10 cellular contexts compared by ENCODE assay signal in the genomic region with DNA sequence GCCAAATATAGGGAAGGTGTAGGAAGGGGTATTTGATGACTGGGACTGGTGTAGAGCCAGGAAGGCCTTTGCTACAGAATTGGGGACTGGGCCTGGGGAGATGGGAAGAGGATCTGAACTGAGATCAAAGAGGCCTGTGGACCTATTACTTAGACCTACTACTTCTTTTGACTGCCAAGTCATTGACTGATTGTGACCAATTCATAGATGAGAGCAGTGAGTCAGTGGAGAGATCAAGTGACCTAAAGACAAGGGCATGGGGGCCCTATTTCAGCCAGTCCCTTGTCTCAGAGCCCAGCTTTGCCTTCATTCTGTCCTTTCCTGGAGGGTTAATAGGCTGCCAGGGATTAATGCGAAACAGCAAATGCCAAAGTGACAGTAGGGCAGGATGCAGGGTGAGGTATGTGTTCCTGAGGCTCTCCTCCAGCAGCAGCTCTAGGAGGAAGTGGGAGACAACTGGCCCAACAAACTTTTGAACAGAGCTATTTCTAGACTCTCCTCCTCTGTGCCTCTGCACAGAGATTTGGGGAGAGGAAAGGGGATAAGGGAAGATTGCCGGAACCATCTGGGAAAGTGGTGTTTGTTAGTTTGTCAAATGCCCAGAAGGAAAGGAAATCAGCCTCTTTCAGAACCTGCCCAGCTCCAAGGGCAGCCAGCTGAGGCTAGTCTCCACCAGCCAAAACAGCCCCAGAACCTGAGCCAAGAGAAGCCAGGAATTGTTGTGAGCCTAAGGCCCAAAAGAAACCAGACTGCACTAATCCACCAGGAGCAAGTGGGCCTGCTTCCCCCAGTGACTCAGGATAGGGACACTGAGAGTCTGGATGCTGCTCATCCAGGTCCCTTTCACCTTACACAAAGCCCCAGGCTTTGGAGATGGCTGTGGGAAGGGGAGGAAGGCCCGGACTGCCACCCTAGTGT. TPM values are rescaled to one million over a fixed set of nuclear protein-coding genes. Genes with fewer than 3 reads are reported as not detected.
A peak's percentile ranks its signal among the peaks of the same experiment; 100 is the strongest.
DNase-seq lines count a peak whose midpoint lies in the region; ATAC-seq and TF ChIP-seq lines count a peak whose summit lies in the region.
"Had no signal": no experiment of that assay in that cellular context is flagged by ENCODE, and none has a peak within 500 bp of the region (broad histone marks: within the 10 kb centered on the region; RNA-seq: fewer than 3 reads in every experiment).

No MANE protein-coding gene starts in this region.

- TF ChIP-seq CTCF in MCF 10A (IDR thresholded peaks at IDR 0.05; ENCODE audit: unreplicated experiment) = no peak
- TF ChIP-seq CTCF in mammary epithelial cell (conservative IDR thresholded peaks at IDR 0.05 in 1 of 2, IDR thresholded peaks at IDR 0.05 in 1 of 2; ENCODE audit: extremely low read depth in 1 of 2, insufficient read depth in 1 of 2, low read depth in 1 of 2, low read length in 2 of 2) = no peak
- TF ChIP-seq CTCF in endothelial cell (IDR thresholded peaks at IDR 0.05; ENCODE audit: unreplicated experiment) = no peak
- no peak for TF ChIP-seq CTCF in nephron (IDR thresholded peaks at IDR 0.05; ENCODE audit: unreplicated experiment in 3 of 3)

- H3K9me3 Mint-ChIP-seq in MCF 10A (ENCODE audit: unreplicated experiment) = no peaks in the 10 kb centered on the region
- no peaks in the 10 kb centered on the region for H3K9me3 Mint-ChIP-seq in endothelial cell (ENCODE audit: unreplicated experiment)
- H3K9me3 Mint-ChIP-seq in nephron = no peaks in the 10 kb centered on the region

- H2AFZ ChIP-seq in mammary epithelial cell (ENCODE audit: low read depth, low read length) = no peak overlapping the region

- BruUV-seq in MCF 10A (replicated peaks; lab: Mats Ljungman, UMichigan) (no TSS peak), mammary epithelial cell (replicated peaks; lab: Mats Ljungman, UMichigan) (no TSS peak)

- WGBS in mammary epithelial cell (ENCODE audit: low coverage, missing lambda C conversion rate) = 46% methylated on average over 3 of the region's 3 CpGs
- WGBS in aorta, 2 donors = 21 to 31% methylated on average over 3 of the region's 3 CpGs

- peak; percentile 26 for ATAC-seq in aorta (ENCODE audit: low FRiP score)

- no peak overlapping the region for H3K9ac ChIP-seq in mammary epithelial cell (ENCODE audit: insufficient read depth, low read length)

- H4K20me1 ChIP-seq in mammary epithelial cell (ENCODE audit: insufficient read depth, low read length) = peaks cover 1% of the 10 kb centered on the region

- H3K27me3 ChIP-seq in mammary epithelial cell (ENCODE audit: insufficient read depth, low read length) (no peaks in the 10 kb centered on the region), aorta (ENCODE audit: control insufficient read depth in 1 of 2, insufficient read depth in 2 of 2, low read length in 1 of 2) (no peaks in the 10 kb centered on the region)

- peaks cover 27% of the 10 kb centered on the region for H3K4me1 ChIP-seq in mammary epithelial cell (ENCODE audit: insufficient read depth, low read length)
- H3K4me1 ChIP-seq in aorta (ENCODE audit: control insufficient read depth in 1 of 2, insufficient read depth in 2 of 2, low read length in 2 of 2) = peaks cover 0 to 7% of the 10 kb centered on the region in 2 donors

- H3K79me2 ChIP-seq in mammary epithelial cell (ENCODE audit: insufficient read depth, low read length) = peaks cover 6% of the 10 kb centered on the region

- CTCF ChIA-PET in MCF 10A (lab: Yijun Ruan, JAX) = interaction anchor here (0.6 to 13.1 kb wide), 10 partner anchors 9 to 59 kb away, joined by 3 to 146 read pairs (median 4); a partner anchor contains a TSS
- CTCF ChIA-PET in mammary epithelial cell (lab: Charles Lee; ENCODE audit: low non-redundant PET) = no interaction called here

- H3K27me3 Mint-ChIP-seq in MCF 10A (ENCODE audit: insufficient read depth, unreplicated experiment) (no peaks in the 10 kb centered on the region), endothelial cell (ENCODE audit: unreplicated experiment) (peaks cover 10% of the 10 kb centered on the region), nephron (ENCODE audit: low read depth) (no peaks in the 10 kb centered on the region)

- no peak overlapping the region for H3K4me2 ChIP-seq in mammary epithelial cell (ENCODE audit: insufficient read depth, low read depth, low read length)

- dilution Hi-C loops in mammary epithelial cell (cut with HindIII; ENCODE audit: low sequenced_read_pairs) = no loop called here

- H3K4me3 ChIP-seq in mammary epithelial cell (replicated peaks in 1 of 3; ENCODE audit: insufficient read depth in 1 of 3, low read depth in 2 of 3, low read length in 3 of 3) (no peak overlapping the region), aorta (ENCODE audit: low read length in 2 of 2) (no peak overlapping the region)

- H3K27ac Mint-ChIP-seq in MCF 10A (ENCODE audit: low read depth, unreplicated experiment) (peak overlapping the region; percentile 17), endothelial cell (ENCODE audit: unreplicated experiment) (peak overlapping the region; percentile 80), nephron (peak overlapping the region; percentile 65 to 81 (median 73))

- H3K4me3 Mint-ChIP-seq in MCF 10A (ENCODE audit: unreplicated experiment) (no peak overlapping the region), endothelial cell (ENCODE audit: unreplicated experiment) (no peak overlapping the region), nephron (peak overlapping the region in 1 of 3 experiments; percentile 13)

- in situ Hi-C loops in mammary epithelial cell (cut with MboI; ENCODE audit: low sequenced_read_pairs in 2 of 2) = no loop called here

- no peak overlapping the region for H3K27ac ChIP-seq in mammary epithelial cell (ENCODE audit: insufficient read depth, low read depth, low read length)
- H3K27ac ChIP-seq in aorta (ENCODE audit: low read depth in 1 of 2, low read length in 2 of 2) = peak overlapping the region; percentile 80 to 92

- H3K36me3 Mint-ChIP-seq in MCF 10A (ENCODE audit: insufficient read depth, unreplicated experiment) (peaks cover 61% of the 10 kb centered on the region), endothelial cell (ENCODE audit: low read depth, unreplicated experiment) (no peaks in the 10 kb centered on the region), nephron (ENCODE audit: low read depth) (no peaks in the 10 kb centered on the region)

- no peak for DNase-seq in MCF 10A (ENCODE audit: unreplicated experiment)
- DNase-seq in mammary epithelial cell = no peak
- no peak for DNase-seq in endothelial cell (ENCODE audit: low spot score)
- peak in 1 of 2 donors; percentile 66 for DNase-seq in aorta
- no peak for DNase-seq in hippocampal formation (lab: John Stamatoyannopoulos, UW)
- no peak for DNase-seq in NCI-H2171 treated with DMSO at 0.1 percent for 48 hours (lab: John Stamatoyannopoulos, UW)
- no peak for DNase-seq in activated CD4-positive, CD25-positive, alpha-beta regulatory T cell treated with anti-CD3 and anti-CD28 coated beads, Interleukin-2, amount 50 U/mL, for 72 hours
- DNase-seq: NCI-H446 treated with DMSO at 0.1 percent for 48 hours, T-helper 1 cell had no signal

- no peaks in the 10 kb centered on the region for H3K9me3 ChIP-seq in mammary epithelial cell (replicated peaks; ENCODE audit: insufficient read depth, low read length)
- no peaks in the 10 kb centered on the region for H3K9me3 ChIP-seq in aorta (ENCODE audit: control insufficient read depth, low read length)

- H3K4me1 Mint-ChIP-seq in MCF 10A (ENCODE audit: insufficient read depth, unreplicated experiment) (peaks cover 28% of the 10 kb centered on the region), endothelial cell (ENCODE audit: unreplicated experiment) (peaks cover 34% of the 10 kb centered on the region), nephron (peaks cover 47% of the 10 kb centered on the region)

- H3K36me3 ChIP-seq in mammary epithelial cell (ENCODE audit: insufficient read depth, low read length) (peaks cover 29% of the 10 kb centered on the region), aorta (ENCODE audit: control insufficient read depth in 1 of 2, insufficient read depth in 2 of 2, low read length in 1 of 2) (no peaks in the 10 kb centered on the region)

- POLR2A ChIA-PET in MCF 10A (lab: Yijun Ruan, JAX) = interaction anchor here (1.2 to 36.1 kb wide), 6 partner anchors 1 to 62 kb away, joined by 3 to 2106 read pairs (median 12); a partner anchor contains a TSS

- intact Hi-C loops in MCF 10A (cut with micrococcal nuclease) (no loop called here), mammary epithelial cell (cut with micrococcal nuclease) (no loop called here), aorta (cut with DNase I) (no loop called here)

RNA-seq across cellular contexts. Expression of a gene that starts 4.9 kb away (rescaled TPM):
- total RNA-seq in MCF 10A (2022) (85.7 and 90.0 TPM in 2 replicates), mammary epithelial cell (10 to 100 TPM in 1 of 2 donors, 1 to 10 TPM in 1; 3.5 to 58.6 TPM), endothelial cell (ENCODE audit: unreplicated experiment) (not detected), aorta (1 to 10 TPM; 2.3 to 3.8 TPM)
- polyA plus RNA-seq in mammary epithelial cell (46.1 TPM), aorta (10 to 100 TPM in 1 of 2 donors, 1 to 10 TPM in 1; 3.0 to 11.7 TPM)
- polyA minus RNA-seq in mammary epithelial cell = 17.4 TPM

RNA-seq across cellular contexts. Expression of a gene that starts 8.3 kb away (rescaled TPM):
- total RNA-seq in MCF 10A (2022) = 27.2 and 60.7 TPM in 2 replicates
- total RNA-seq in mammary epithelial cell = 1 to 10 TPM; 4.3 to 9.9 TPM
- polyA plus RNA-seq in mammary epithelial cell = 24.2 TPM
- not detected for polyA minus RNA-seq in mammary epithelial cell
- 2.8 TPM for total RNA-seq in endothelial cell (ENCODE audit: unreplicated experiment)
- total RNA-seq in aorta = 100 to 1,000 TPM; 406 to 967 TPM
- polyA plus RNA-seq in aorta = 1,000 to 10,000 TPM; 3,369 to 4,033 TPM

RNA-seq across cellular contexts. Expression of a gene that starts 11.7 kb away (rescaled TPM):
- total RNA-seq in MCF 10A (2022) (5,064 and 5,163 TPM in 2 replicates), mammary epithelial cell (over 10,000 TPM in 1 of 2 donors, 1,000 to 10,000 TPM in 1; 2,255 to 12,622 TPM), endothelial cell (ENCODE audit: unreplicated experiment) (not detected), aorta (1 to 10 TPM; 1.8 TPM)
- polyA plus RNA-seq in mammary epithelial cell (15,689 TPM), aorta (1 to 10 TPM; 2.1 to 6.4 TPM)
- polyA minus RNA-seq in mammary epithelial cell = 4,465 TPM

RNA-seq across cellular contexts. Expression of a gene that starts 13.2 kb away (rescaled TPM):
- not detected in 2 replicates for total RNA-seq in MCF 10A (2022)
- not detected for total RNA-seq in mammary epithelial cell
- 0.34 TPM for polyA plus RNA-seq in mammary epithelial cell
- polyA minus RNA-seq in mammary epithelial cell = not detected
- total RNA-seq in endothelial cell (ENCODE audit: unreplicated experiment) = not detected
- total RNA-seq in aorta = not detected
- not detected for polyA plus RNA-seq in aorta

RNA-seq across cellular contexts. Expression of a gene that starts 18.2 kb away (rescaled TPM):
- total RNA-seq in MCF 10A (2022) (2,571 and 2,904 TPM in 2 replicates), mammary epithelial cell (1,000 to 10,000 TPM; 1,155 to 2,455 TPM), endothelial cell (ENCODE audit: unreplicated experiment) (11.9 TPM), aorta (1,000 to 10,000 TPM in 1 of 2 donors, 100 to 1,000 TPM in 1; 934 to 1,126 TPM)
- polyA plus RNA-seq in mammary epithelial cell (2,730 TPM), aorta (1,000 to 10,000 TPM; 3,932 to 5,181 TPM)
- 719 TPM for polyA minus RNA-seq in mammary epithelial cell

Comparison
In these comparisons a context has a peak if more than half of its experiments do, and no peak if none do; other contexts are left out.
1. H3K27ac Mint-ChIP-seq: peak in every context shown above with its lines; median percentile 80 in endothelial cell; 73 in nephron; 17 in MCF 10A.
2. RNA of a gene that starts 11.7 kb away (total RNA-seq): 2,255 to 12,622 TPM in mammary epithelial cell and 5,064 to 5,163 TPM in MCF 10A; 1.8 TPM in aorta and not detected in endothelial cell (single experiment); every median in the first group is over 100 times any median in the second.